Comparison of ENCODE assay signal across 1 cellular context in genomic region chr10:22959292-22959691, GRCh38.
A peak's percentile ranks its signal among the peaks of the same experiment; 100 is the strongest.
TF ChIP-seq lines count a peak whose summit lies in the region.

No MANE protein-coding gene starts in this region.

TF ChIP-seq in HepG2, 621 proteins besides CTCF, POLR2A, EP300 and RAD21 (continued from another document):
- TF ChIP-seq LBX2 (CRISPR knock-in tag; IDR thresholded peaks at IDR 0.05; ENCODE audit: borderline replicate concordance) = no peak
- TF ChIP-seq HNF1A (IDR thresholded peaks at IDR 0.05; ENCODE audit: low read depth) = no peak
- TF ChIP-seq HNF1A (CRISPR knock-in tag; IDR thresholded peaks at IDR 0.05; ENCODE audit: borderline replicate concordance) = no peak
- TF ChIP-seq NFYB (CRISPR knock-in tag; IDR thresholded peaks at IDR 0.05) = no peak
- TF ChIP-seq SALL2 (CRISPR knock-in tag; IDR thresholded peaks at IDR 0.05) = no peak
- no peak for TF ChIP-seq ZBTB8A (CRISPR knock-in tag; IDR thresholded peaks at IDR 0.05; ENCODE audit: borderline replicate concordance, low read depth)
- TF ChIP-seq GABPB1 (CRISPR knock-in tag; IDR thresholded peaks at IDR 0.05) = peak; percentile 51; the same call in 1 of the 2 replicates
- peak; percentile 51; the same call in 1 of the 2 replicates for TF ChIP-seq HOMEZ (CRISPR knock-in tag; IDR thresholded peaks at IDR 0.05; ENCODE audit: low read depth)
- TF ChIP-seq ZKSCAN1 (IDR thresholded peaks at IDR 0.05; ENCODE audit: low read length) = no peak
- no peak for TF ChIP-seq HDAC1 (CRISPR knock-in tag; IDR thresholded peaks at IDR 0.05)
- no peak for TF ChIP-seq ARNT (IDR thresholded peaks at IDR 0.05)
- TF ChIP-seq ZNF607 (CRISPR knock-in tag; IDR thresholded peaks at IDR 0.05; ENCODE audit: borderline replicate concordance) = no peak
- no peak for TF ChIP-seq NFRKB (IDR thresholded peaks at IDR 0.05)
- TF ChIP-seq ZFP90 (CRISPR knock-in tag; IDR thresholded peaks at IDR 0.05; ENCODE audit: borderline replicate concordance) = no peak
- 0 out of 2 replicates have a peak, but pooled peaks have one; percentile 36 for TF ChIP-seq NCOA2 (CRISPR knock-in tag; IDR thresholded peaks at IDR 0.05)
- TF ChIP-seq PRDM4 (CRISPR knock-in tag; IDR thresholded peaks at IDR 0.05; ENCODE audit: borderline replicate concordance) = no peak
- no peak for TF ChIP-seq FOXA1 (IDR thresholded peaks at IDR 0.05)
- peak; percentile 54; the same call in 1 of the 2 replicates for TF ChIP-seq FOXA1 (CRISPR knock-in tag; IDR thresholded peaks at IDR 0.05)
- no peak for TF ChIP-seq TRIM24 (CRISPR knock-in tag; IDR thresholded peaks at IDR 0.05)
- TF ChIP-seq NKX3-1 (CRISPR knock-in tag; IDR thresholded peaks at IDR 0.05) = no peak
- peak; percentile 25; the same call in 1 of the 2 replicates for TF ChIP-seq NR2F6 (IDR thresholded peaks at IDR 0.05)
- peak; percentile 29; the same call in 1 of the 2 replicates for TF ChIP-seq NR2F6 (CRISPR knock-in tag; IDR thresholded peaks at IDR 0.05)
- no peak for TF ChIP-seq NR1H2 (CRISPR knock-in tag; IDR thresholded peaks at IDR 0.05; ENCODE audit: borderline replicate concordance, low read depth)
- TF ChIP-seq ISL2 (CRISPR knock-in tag; IDR thresholded peaks at IDR 0.05) = no peak
- TF ChIP-seq HMGA1 (CRISPR knock-in tag; conservative IDR thresholded peaks at IDR 0.05) = no peak
- no peak for TF ChIP-seq ZNF232 (CRISPR knock-in tag; IDR thresholded peaks at IDR 0.05; ENCODE audit: borderline replicate concordance)
- TF ChIP-seq SAFB2 (CRISPR knock-in tag; IDR thresholded peaks at IDR 0.05; ENCODE audit: borderline replicate concordance, low read depth) = no peak
- TF ChIP-seq, protein P1, sequence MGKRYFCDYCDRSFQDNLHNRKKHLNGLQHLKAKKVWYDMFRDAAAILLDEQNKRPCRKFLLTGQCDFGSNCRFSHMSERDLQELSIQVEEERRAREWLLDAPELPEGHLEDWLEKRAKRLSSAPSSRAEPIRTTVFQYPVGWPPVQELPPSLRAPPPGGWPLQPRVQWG (CRISPR knock-in tag; IDR thresholded peaks at IDR 0.05; ENCODE audit: borderline replicate concordance, low read depth) = no peak
- no peak for TF ChIP-seq HDAC6 (IDR thresholded peaks at IDR 0.05; ENCODE audit: low read depth, low read length)
- no peak for TF ChIP-seq FOXK2 (IDR thresholded peaks at IDR 0.05)
- no peak for TF ChIP-seq MYC (CRISPR knock-in tag; IDR thresholded peaks at IDR 0.05; ENCODE audit: borderline replicate concordance)
TF ChIP-seq in HepG2: peak in this region for 22.
